12 cellular contexts compared by ENCODE assay signal in the genomic region with DNA sequence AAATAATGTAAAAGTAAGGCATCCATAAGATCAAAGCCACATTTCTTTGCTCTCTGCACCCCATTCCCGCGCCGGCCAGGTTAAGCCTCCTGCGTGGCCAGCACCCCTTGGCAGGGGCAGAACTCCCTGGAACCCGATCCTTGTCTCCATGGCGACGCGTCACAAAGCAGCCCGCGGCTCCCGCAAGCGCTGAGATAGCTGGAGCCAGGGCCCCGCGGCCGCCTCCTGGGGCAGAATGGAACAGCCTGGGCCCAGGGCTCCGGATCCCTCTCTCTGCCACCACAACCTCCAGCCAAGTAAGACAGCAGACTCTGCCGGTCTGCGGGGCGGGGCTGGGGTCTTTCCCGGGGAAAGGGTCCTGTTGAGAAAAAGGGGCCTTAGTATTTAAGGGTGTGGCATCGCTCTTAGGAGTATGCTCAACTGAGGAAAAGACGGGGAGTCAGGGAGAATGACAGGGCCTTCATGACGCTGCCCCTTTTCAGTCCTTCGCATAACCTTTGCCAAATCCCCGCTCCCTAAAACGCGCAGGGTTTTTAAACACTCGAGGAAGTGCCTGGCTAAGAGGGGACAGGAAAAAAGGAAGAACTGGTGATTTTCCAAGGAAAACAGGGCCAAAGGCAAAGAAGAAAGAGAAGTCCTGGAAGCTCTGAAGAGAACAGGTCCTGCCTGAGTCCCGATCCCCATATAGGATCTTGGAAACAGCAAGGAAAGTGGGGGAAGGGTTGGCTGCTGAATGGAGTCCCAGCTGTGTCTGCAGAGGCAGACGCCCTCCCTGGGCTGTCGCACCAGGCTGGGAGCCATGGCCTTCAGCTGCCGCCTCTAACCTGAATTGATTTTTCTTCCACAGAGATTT. TPM values are rescaled to one million over a fixed set of nuclear protein-coding genes. Genes with fewer than 3 reads are reported as not detected.
DNase-seq lines count a peak whose midpoint lies in the region; ATAC-seq, FAIRE-seq and TF ChIP-seq lines count a peak whose summit lies in the region.
"Had no signal": no experiment of that assay in that cellular context is flagged by ENCODE, and none has a peak within 500 bp of the region (broad histone marks: within the 10 kb centered on the region; RNA-seq: fewer than 3 reads in every experiment).

TSS of gene TEX26 (plus strand) at position 176 of the 853 bp plus-strand sequence. CDS start at position 236, 60 bp downstream.

- TF ChIP-seq RAD21 in HepG2 (CRISPR knock-in tag; IDR thresholded peaks at IDR 0.05) = no peak

- no peaks in the 10 kb centered on the region for H3K79me2 ChIP-seq in HepG2 (ENCODE audit: insufficient read depth, low read length)

- TF ChIP-seq CTCF in HepG2 (CRISPR knock-in tag; IDR thresholded peaks at IDR 0.05) (no peak), right lobe of liver (IDR thresholded peaks at IDR 0.05) (no peak), foreskin keratinocyte (conservative IDR thresholded peaks at IDR 0.05) (no peak)

- H3K27ac ChIP-seq in HepG2 (ENCODE audit: extremely low read length, insufficient read depth, low read length) (no peak within 1 kb of the TSS), right lobe of liver (no peak within 1 kb of the TSS), foreskin keratinocyte (no peak within 1 kb of the TSS)
- H3K27ac ChIP-seq: epithelial cell of prostate, pancreas, RWPE1 had no signal

- H3K9me3 ChIP-seq in HepG2 (ENCODE audit: low read length) (no peaks in the 10 kb centered on the region), right lobe of liver (no peaks in the 10 kb centered on the region)
- H3K9me3 ChIP-seq: pancreas had no signal

- CTCF ChIA-PET in HepG2 (lab: Yijun Ruan, JAX; ENCODE audit: low intra/inter-chr PET ratio, low total read pairs) = no interaction called here

- H3K27me3 ChIP-seq in HepG2 (ENCODE audit: control insufficient read depth in 1 of 2, insufficient read depth in 2 of 2, low read length in 2 of 2) (peaks cover 0 to 11% of the 10 kb centered on the region in 2 experiments; a peak in 2 of 5 replicates), right lobe of liver (no peaks in the 10 kb centered on the region), foreskin keratinocyte (peaks cover 42% of the 10 kb centered on the region)

- FAIRE-seq in HepG2 (lab: Jason Lieb, UNC) = no peak
- FAIRE-seq: pancreas had no signal

- no peaks in the 10 kb centered on the region for H3K36me3 ChIP-seq in HepG2 (replicated peaks in 1 of 2; ENCODE audit: control insufficient read depth in 1 of 2, insufficient read depth in 2 of 2, low read length in 2 of 2)
- H3K36me3 ChIP-seq in right lobe of liver = no peaks in the 10 kb centered on the region
- H3K36me3 ChIP-seq: pancreas had no signal

- peaks cover 0 to 13% of the 10 kb centered on the region in 2 donors for H3K9me3 Mint-ChIP-seq in stimulated activated naive CD8-positive, alpha-beta T cell treated with anti-CD3 and anti-CD28 coated beads, Interleukin-15, amount 100 ng/mL, for 72 hours

- peak; percentile 54; the same call in 2 of the 3 replicates for ATAC-seq in HepG2
- no peak for ATAC-seq in right lobe of liver
- ATAC-seq in foreskin keratinocyte = peak; percentile 40
- ATAC-seq in stimulated activated naive CD8-positive, alpha-beta T cell treated with anti-CD3 and anti-CD28 coated beads, Interleukin-15, amount 100 ng/mL, for 72 hours = no peak
- ATAC-seq in HG02852 (IDR thresholded peaks at IDR 0.05; ENCODE audit: unreplicated experiment) = no peak

- intact Hi-C loops in HepG2 (cut with micrococcal nuclease; ENCODE audit: unreplicated experiment) (no loop called here), right lobe of liver (cut with DNase I) (no loop called here)

- TF ChIP-seq EP300 in HepG2 (IDR thresholded peaks at IDR 0.05; ENCODE audit: low read depth in 2 of 2, low read length in 2 of 2) (no peak), HepG2 (CRISPR knock-in tag; IDR thresholded peaks at IDR 0.05; ENCODE audit: borderline replicate concordance) (no peak)

- H4K20me1 ChIP-seq in HepG2 (ENCODE audit: insufficient read depth, low read length) = no peaks in the 10 kb centered on the region; the same call in 1 of the 2 replicates

- H3K4me1 Mint-ChIP-seq in stimulated activated naive CD8-positive, alpha-beta T cell treated with anti-CD3 and anti-CD28 coated beads, Interleukin-15, amount 100 ng/mL, for 72 hours = no peaks in the 10 kb centered on the region

- in situ Hi-C loops in HepG2 (cut with HindIII; ENCODE audit: extremely low pct_ligation_motif_present, low pct_unique_long_range_greater_than_20kb) = no loop called here

- peaks cover 79% of the 10 kb centered on the region for H3K27me3 Mint-ChIP-seq in stimulated activated naive CD8-positive, alpha-beta T cell treated with anti-CD3 and anti-CD28 coated beads, Interleukin-15, amount 100 ng/mL, for 72 hours

- WGBS in HepG2 (ENCODE audit: low lambda C conversion rate) = 47% methylated on average over 20 of the region's 32 CpGs
- WGBS in right lobe of liver (ENCODE audit: insufficient coverage, low coverage, low lambda C conversion rate, missing lambda C conversion rate) = 37% methylated on average over 26 of the region's 32 CpGs

- no peak within 1 kb of the TSS for H3K9ac ChIP-seq in HepG2 (ENCODE audit: insufficient read depth, low read depth, low read length)

- no peak within 1 kb of the TSS for H3K4me3 Mint-ChIP-seq in stimulated activated naive CD8-positive, alpha-beta T cell treated with anti-CD3 and anti-CD28 coated beads, Interleukin-15, amount 100 ng/mL, for 72 hours

- POLR2A ChIA-PET in HepG2 (lab: Yijun Ruan, JAX) = no interaction called here

- DNase-seq in HepG2 (ENCODE audit: low spot score) = no peak
- DNase-seq in right lobe of liver = no peak
- DNase-seq in foreskin keratinocyte = no peak
- peak; percentile 24 for DNase-seq in medulla oblongata (ENCODE audit: extremely low spot score)
- no peak for DNase-seq in stimulated activated naive CD8-positive, alpha-beta T cell treated with anti-CD3 and anti-CD28 coated beads, Interleukin-15, amount 100 ng/mL, for 72 hours
- DNase-seq in ureter (ENCODE audit: low spot score) = no peak
- DNase-seq in activated CD4-positive, alpha-beta T cell treated with anti-CD3 and anti-CD28 coated beads for 4 hours = no peak
- DNase-seq: pancreas had no signal

- TF ChIP-seq POLR2A in HepG2 (IDR thresholded peaks at IDR 0.05; ENCODE audit: insufficient read depth in 1 of 2, low read depth in 2 of 2, low read length in 2 of 2) (no peak), right lobe of liver (IDR thresholded peaks at IDR 0.05) (no peak)

- no peak within 1 kb of the TSS for H3K4me2 ChIP-seq in HepG2 (ENCODE audit: low read depth, low read length)

- no peak within 1 kb of the TSS for H2AFZ ChIP-seq in HepG2 (ENCODE audit: low read length)

- H3K27ac Mint-ChIP-seq in stimulated activated naive CD8-positive, alpha-beta T cell treated with anti-CD3 and anti-CD28 coated beads, Interleukin-15, amount 100 ng/mL, for 72 hours = no peak within 1 kb of the TSS

- no TSS peak for BruUV-seq in HepG2 (replicated peaks; lab: Mats Ljungman, UMichigan)

- H3K4me1 ChIP-seq in HepG2 (ENCODE audit: insufficient read depth, low read length) = no peaks in the 10 kb centered on the region
- no peaks in the 10 kb centered on the region for H3K4me1 ChIP-seq in right lobe of liver
- no peaks in the 10 kb centered on the region for H3K4me1 ChIP-seq in foreskin keratinocyte
- H3K4me1 ChIP-seq: pancreas had no signal

- no peak within 1 kb of the TSS for H3K4me3 ChIP-seq in HepG2 (replicated peaks in 1 of 3; ENCODE audit: insufficient read depth in 1 of 3, low read depth in 2 of 3, low read length in 3 of 3)
- H3K4me3 ChIP-seq in right lobe of liver = no peak within 1 kb of the TSS
- H3K4me3 ChIP-seq: pancreas had no signal

TF ChIP-seq in HepG2, 621 proteins besides CTCF, POLR2A, EP300 and RAD21 (continues in another document):
- TF ChIP-seq SALL2 (CRISPR knock-in tag; IDR thresholded peaks at IDR 0.05) (no peak), ZNF615 (CRISPR knock-in tag; IDR thresholded peaks at IDR 0.05; ENCODE audit: borderline replicate concordance) (no peak), ZNF260 (CRISPR knock-in tag; IDR thresholded peaks at IDR 0.05; ENCODE audit: borderline replicate concordance, low read depth) (no peak), ZNF546 (CRISPR knock-in tag; conservative IDR thresholded peaks at IDR 0.05) (no peak), GFI1 (CRISPR knock-in tag; IDR thresholded peaks at IDR 0.05; ENCODE audit: borderline replicate concordance) (no peak), FOSL2 (CRISPR knock-in tag; IDR thresholded peaks at IDR 0.05) (no peak), ZC3H4 (CRISPR knock-in tag; IDR thresholded peaks at IDR 0.05; ENCODE audit: borderline replicate concordance) (no peak), DRAP1 (CRISPR knock-in tag; IDR thresholded peaks at IDR 0.05) (no peak)

RNA-seq across cellular contexts. Expression of gene TEX26, which starts in this region (rescaled TPM):
- total RNA-seq in HepG2 (2016; rRNA removed; fragmentation: Illumina TruSeq; extraction: Trizol) (not detected in 2 replicates), right lobe of liver (under 1 TPM in 1 of 6 experiments, not detected in 5; 0.37 TPM), foreskin keratinocyte (not detected in 2 replicates), ureter (not detected)
- total RNA-seq in HepG2 (2016; cell fraction: cytosol; rRNA removed; fragmentation: Illumina TruSeq; extraction: Trizol; ENCODE audit: low read depth) = not detected in 2 replicates
- total RNA-seq in HepG2 (2016; cell fraction: insoluble cytoplasmic fraction; rRNA removed; fragmentation: Illumina TruSeq; extraction: Trizol) = not detected in 2 replicates
- not detected in 2 replicates for total RNA-seq in HepG2 (2016; cell fraction: membrane; rRNA removed; fragmentation: Illumina TruSeq; extraction: Trizol)
- total RNA-seq in HepG2 (2016; cell fraction: nucleus; rRNA removed; fragmentation: Illumina TruSeq; extraction: Trizol) = not detected in 2 replicates
- polyA plus RNA-seq in HepG2 (2011; rRNA removed) (not detected in 2 replicates), foreskin keratinocyte (not detected in 2 replicates)
- not detected in 2 replicates for polyA plus RNA-seq in HepG2 (2011; cell fraction: cytosol; rRNA removed)
- polyA plus RNA-seq in HepG2 (2011; cell fraction: nucleus; rRNA removed) = not detected in 2 replicates
- polyA plus RNA-seq in HepG2 (2012) = not detected in 2 replicates
- polyA plus RNA-seq in HepG2 (2016; cell fraction: cytosol; fragmentation: Illumina TruSeq; extraction: Trizol; ENCODE audit: low read depth) = not detected in 2 replicates
- not detected in 2 replicates for polyA plus RNA-seq in HepG2 (2016; cell fraction: insoluble cytoplasmic fraction; fragmentation: Illumina TruSeq; extraction: Trizol; ENCODE audit: low read depth)
- polyA plus RNA-seq in HepG2 (2016; cell fraction: membrane; fragmentation: Illumina TruSeq; extraction: Trizol; ENCODE audit: low read depth) = not detected in 2 replicates
- polyA plus RNA-seq in HepG2 (2016; cell fraction: nucleus; fragmentation: Illumina TruSeq; extraction: Trizol; ENCODE audit: insufficient read depth, low read depth) = not detected in 2 replicates
- polyA minus RNA-seq in HepG2 (2011; rRNA and poly(A)+ RNA removed; ENCODE audit: low replicate concordance) = not detected in 2 replicates
- polyA minus RNA-seq in HepG2 (2011; cell fraction: cytosol; rRNA and poly(A)+ RNA removed) = not detected in 2 replicates
- polyA minus RNA-seq in HepG2 (2011; cell fraction: nucleus; rRNA and poly(A)+ RNA removed) = not detected in 2 replicates
- total RNA-seq: lower leg skin had no signal

Comparison
In these comparisons a context has a peak if more than half of its experiments do, and no peak if none do; other contexts are left out.
1. Peak in ATAC-seq in HepG2; RNA of the gene not detected or under 1 TPM.
2. Peak in ATAC-seq in foreskin keratinocyte; RNA of the gene not detected or under 1 TPM.